16 cellular contexts compared by ENCODE assay signal in genomic region chr9:129672702-129673101, GRCh38. TPM values are rescaled to one million over a fixed set of nuclear protein-coding genes. Genes with fewer than 3 reads are reported as not detected.
DNase-seq lines count a peak whose midpoint lies in the region; ATAC-seq and TF ChIP-seq lines count a peak whose summit lies in the region.
"Had no signal": no experiment of that assay in that cellular context is flagged by ENCODE, and none has a peak within 500 bp of the region (broad histone marks: within the 10 kb centered on the region; RNA-seq: fewer than 3 reads in every experiment).

No MANE protein-coding gene starts in this region.

- DNase-seq in HFFc6 (no peak), chondrocyte (ENCODE audit: low spot score) (no peak), PC-3 (no peak), glomerular visceral epithelial cell (ENCODE audit: extremely low spot score) (no peak)
- DNase-seq in stimulated activated naive B cell treated with anti-CD40 and anti-IgM and Interleukin-4, amounts not matched to agents 10 μg/mL and 1 μg/mL and 100 μg/mL, for 72 hours = no peak
- no peak for DNase-seq in activated T-cell treated with anti-CD3 and anti-CD28 coated beads, Interleukin-2, amount 50 U/mL, for 48 hours
- DNase-seq: AML-193; Caco-2; CD4-positive, alpha-beta T cell; H9; IMR-90; KBM-7 had no signal

- no peaks in the 10 kb centered on the region for H3K9me3 Mint-ChIP-seq in HFFc6
- no peaks in the 10 kb centered on the region for H3K9me3 Mint-ChIP-seq in chondrocyte (ENCODE audit: low read depth)
- H3K9me3 Mint-ChIP-seq in stimulated activated naive B cell treated with anti-CD40 and anti-IgM and Interleukin-4, amounts not matched to agents 10 μg/mL and 1 μg/mL and 100 μg/mL, for 72 hours = no peaks in the 10 kb centered on the region
- H3K9me3 Mint-ChIP-seq: CD4-positive, alpha-beta T cell; H9 had no signal

- intact Hi-C loops in PC-3 (cut with micrococcal nuclease) = no loop called here

- no peaks in the 10 kb centered on the region for H3K4me1 ChIP-seq in PC-3 (ENCODE audit: insufficient read depth, low read length)
- H3K4me1 ChIP-seq: Caco-2 had no signal

- H3K9me3 ChIP-seq in PC-3 (ENCODE audit: low read length) = no peaks in the 10 kb centered on the region
- H3K9me3 ChIP-seq: Caco-2 had no signal

- no peak for TF ChIP-seq CTCF in HFFc6 (IDR thresholded peaks at IDR 0.05)
- no peak for TF ChIP-seq CTCF in chondrocyte (IDR thresholded peaks at IDR 0.05)
- no peak for TF ChIP-seq CTCF in PC-3 (conservative IDR thresholded peaks at IDR 0.05; ENCODE audit: low read depth, low read length)

- H3K36me3 Mint-ChIP-seq in HFFc6 (ENCODE audit: low read depth) (peaks cover 9% of the 10 kb centered on the region; the same call in 1 of the 2 replicates), chondrocyte (ENCODE audit: low read depth) (no peaks in the 10 kb centered on the region)
- H3K36me3 Mint-ChIP-seq in stimulated activated naive B cell treated with anti-CD40 and anti-IgM and Interleukin-4, amounts not matched to agents 10 μg/mL and 1 μg/mL and 100 μg/mL, for 72 hours = no peaks in the 10 kb centered on the region

- POLR2A ChIA-PET in PC-3 (lab: Charles Lee; ENCODE audit: unreplicated experiment) = interaction anchor here (0.9 kb wide), 1 partner anchor 56 kb away, joined by 3 read pairs; no protein-coding TSS in a partner anchor

- H2AFZ ChIP-seq in PC-3 (ENCODE audit: low read length) = no peak overlapping the region

- no peak overlapping the region for H3K9ac ChIP-seq in PC-3 (ENCODE audit: low read length)

- no peak overlapping the region for H3K4me3 Mint-ChIP-seq in HFFc6
- no peak overlapping the region for H3K4me3 Mint-ChIP-seq in chondrocyte (ENCODE audit: unreplicated experiment)
- no peak overlapping the region for H3K4me3 Mint-ChIP-seq in stimulated activated naive B cell treated with anti-CD40 and anti-IgM and Interleukin-4, amounts not matched to agents 10 μg/mL and 1 μg/mL and 100 μg/mL, for 72 hours
- H3K4me3 Mint-ChIP-seq: CD4-positive, alpha-beta T cell; H9 had no signal

- H3K27me3 Mint-ChIP-seq in HFFc6 (ENCODE audit: insufficient read depth) = no peaks in the 10 kb centered on the region; the same call in none of the 2 replicates
- H3K27me3 Mint-ChIP-seq in chondrocyte (ENCODE audit: low read depth) = peaks cover 6% of the 10 kb centered on the region
- H3K27me3 Mint-ChIP-seq in stimulated activated naive B cell treated with anti-CD40 and anti-IgM and Interleukin-4, amounts not matched to agents 10 μg/mL and 1 μg/mL and 100 μg/mL, for 72 hours = peaks cover 25 to 82% of the 10 kb centered on the region in 2 donors

- H3K9me2 ChIP-seq in PC-3 (replicated peaks; ENCODE audit: low read length) = no peaks in the 10 kb centered on the region

- CTCF ChIA-PET in PC-3 (lab: Charles Lee) = no interaction called here

- no peak for ATAC-seq in stimulated activated naive B cell treated with anti-CD40 and anti-IgM and Interleukin-4, amounts not matched to agents 10 μg/mL and 1 μg/mL and 100 μg/mL, for 72 hours (replicated peaks)
- ATAC-seq in PC-3 = no peak

- H3K27me3 ChIP-seq in PC-3 (ENCODE audit: low read length) = peaks cover 8% of the 10 kb centered on the region; the same call in 1 of the 2 replicates

- H4K20me1 ChIP-seq in PC-3 (ENCODE audit: low read length) = no peaks in the 10 kb centered on the region

- H3K4me2 ChIP-seq in PC-3 (ENCODE audit: low read length) = no peak overlapping the region

- no peaks in the 10 kb centered on the region for H3F3A ChIP-seq in PC-3 (ENCODE audit: low read length, unreplicated experiment)

- H3K4me1 Mint-ChIP-seq in HFFc6 (ENCODE audit: low read depth) (peaks cover 52% of the 10 kb centered on the region), chondrocyte (ENCODE audit: low read depth) (peaks cover 28% of the 10 kb centered on the region)
- H3K4me1 Mint-ChIP-seq in stimulated activated naive B cell treated with anti-CD40 and anti-IgM and Interleukin-4, amounts not matched to agents 10 μg/mL and 1 μg/mL and 100 μg/mL, for 72 hours = peaks cover 0 to 5% of the 10 kb centered on the region in 2 donors

- H3K27ac ChIP-seq in PC-3 (ENCODE audit: low read length) = no peak overlapping the region
- H3K27ac ChIP-seq: C4-2B, HL-60 had no signal

- H3K79me2 ChIP-seq in PC-3 (ENCODE audit: low read length) = no peaks in the 10 kb centered on the region

- H3K36me3 ChIP-seq in PC-3 (ENCODE audit: low read depth, low read length) = no peaks in the 10 kb centered on the region

- BruUV-seq in PC-3 (replicated peaks; lab: Mats Ljungman, UMichigan) = no TSS peak

- H3K27ac Mint-ChIP-seq in HFFc6 (peak overlapping the region; percentile 17; the same call in 1 of the 2 replicates), chondrocyte (ENCODE audit: unreplicated experiment) (peak overlapping the region; percentile 38)
- H3K27ac Mint-ChIP-seq in stimulated activated naive B cell treated with anti-CD40 and anti-IgM and Interleukin-4, amounts not matched to agents 10 μg/mL and 1 μg/mL and 100 μg/mL, for 72 hours = peak overlapping the region; percentile 33
- H3K27ac Mint-ChIP-seq: CD4-positive, alpha-beta T cell; H9 had no signal

- H3K4me3 ChIP-seq in PC-3 (ENCODE audit: low read length) = no peak overlapping the region

RNA-seq across cellular contexts. Expression of gene PRRX2, which starts 7.3 kb away (rescaled TPM):
- 100 to 1,000 TPM in 4 of 6 experiments, 10 to 100 TPM in 2; 34.0 to 113 (median 102) TPM for total RNA-seq in HFFc6 (2021; fragmentation: NEBNext Ultra II Directional; extraction: Animal tissue kit (Norgen Biotek cat#: 25700))
- total RNA-seq in chondrocyte (4.9 to 5.7 TPM (median 5.0 TPM) in 3 replicates), PC-3 (2014; rRNA removed) (0.47 and 1.3 TPM in 2 replicates)
- total RNA-seq: A172; Caco-2; CD4-positive, alpha-beta T cell had no signal

RNA-seq across cellular contexts. Expression of gene ASB6, which starts 30.8 kb away (rescaled TPM):
- 10 to 100 TPM; 28.9 to 33.1 (median 30.6) TPM for total RNA-seq in HFFc6 (2021; fragmentation: NEBNext Ultra II Directional; extraction: Animal tissue kit (Norgen Biotek cat#: 25700))
- total RNA-seq in chondrocyte (17.4 to 18.1 TPM (median 17.7 TPM) in 3 replicates), PC-3 (2014; rRNA removed) (19.1 and 20.8 TPM in 2 replicates)

RNA-seq across cellular contexts. Expression of gene NTMT1, which starts 46.7 kb away (rescaled TPM):
- total RNA-seq in HFFc6 (2021; fragmentation: NEBNext Ultra II Directional; extraction: Animal tissue kit (Norgen Biotek cat#: 25700)) = 10 to 100 TPM; 81.6 to 90.0 (median 87.7) TPM
- total RNA-seq in chondrocyte (32.6 to 37.4 TPM (median 34.4 TPM) in 3 replicates), PC-3 (2014; rRNA removed) (50.2 and 60.6 TPM in 2 replicates)

RNA-seq across cellular contexts. Expression of gene C9orf50, which starts 51.8 kb away (rescaled TPM):
- under 1 TPM in 2 of 6 experiments, not detected in 4; 0.14 to 0.20 TPM for total RNA-seq in HFFc6 (2021; fragmentation: NEBNext Ultra II Directional; extraction: Animal tissue kit (Norgen Biotek cat#: 25700))
- total RNA-seq in chondrocyte (0.30 to 0.39 TPM (median 0.38 TPM) in 3 replicates), PC-3 (2014; rRNA removed) (not detected in 2 replicates)
- total RNA-seq: A172; Caco-2; CD4-positive, alpha-beta T cell; H1; H9; IMR-90 had no signal
